Comparison of ENCODE assay signal across 11 cellular contexts in genomic region chr19:48615145-48616040, GRCh38. TPM values are rescaled to one million over a fixed set of nuclear protein-coding genes. Genes with fewer than 3 reads are reported as not detected.
DNase-seq lines count a peak whose midpoint lies in the region; ATAC-seq and TF ChIP-seq lines count a peak whose summit lies in the region.
"Had no signal": no experiment of that assay in that cellular context is flagged by ENCODE, and none has a peak within 500 bp of the region (broad histone marks: within the 10 kb centered on the region; RNA-seq: fewer than 3 reads in every experiment).

No MANE protein-coding gene starts in this region.

- DNase-seq in activated naive CD4-positive, alpha-beta T cell treated with anti-CD3 and anti-CD28 coated beads for 36 hours = no peak
- no peak for DNase-seq in activated naive CD4-positive, alpha-beta T cell treated with Interleukin-2 at 50 U/mL for 16 hours
- DNase-seq in type B pancreatic cell (ENCODE audit: extremely low spot score, unreplicated experiment) = no peak
- no peak for DNase-seq in NCI-H774 (lab: John Stamatoyannopoulos, UW)
- DNase-seq: AML-193, NCI-H446 had no signal

- H3K4me3 Mint-ChIP-seq in activated naive CD4-positive, alpha-beta T cell treated with anti-CD3 and anti-CD28 coated beads for 36 hours = peak overlapping the region; percentile 39
- H3K4me3 Mint-ChIP-seq in activated T-helper 17 cell treated with anti-CD3 and anti-CD28 coated beads, Interleukin-2, amount 50 U/mL, for 72 hours = peak overlapping the region; percentile 99
- H3K4me3 Mint-ChIP-seq in type B pancreatic cell = peak overlapping the region; percentile 68

- peaks cover 35% of the 10 kb centered on the region for H3K36me3 ChIP-seq in iPS-20b (ENCODE audit: insufficient read depth, low read depth, low read length)
- H3K36me3 ChIP-seq: ovary had no signal

- no peaks in the 10 kb centered on the region for H3K9me3 Mint-ChIP-seq in activated naive CD4-positive, alpha-beta T cell treated with anti-CD3 and anti-CD28 coated beads for 36 hours
- H3K9me3 Mint-ChIP-seq in activated T-helper 17 cell treated with anti-CD3 and anti-CD28 coated beads, Interleukin-2, amount 50 U/mL, for 72 hours = no peaks in the 10 kb centered on the region
- no peaks in the 10 kb centered on the region for H3K9me3 Mint-ChIP-seq in type B pancreatic cell

- no peaks in the 10 kb centered on the region for H3K9me3 ChIP-seq in iPS-20b (ENCODE audit: insufficient read depth, low read depth, low read length)
- H3K9me3 ChIP-seq: ovary had no signal

- no peaks in the 10 kb centered on the region for H3K27me3 Mint-ChIP-seq in activated naive CD4-positive, alpha-beta T cell treated with anti-CD3 and anti-CD28 coated beads for 36 hours (ENCODE audit: low read depth)
- H3K27me3 Mint-ChIP-seq in activated T-helper 17 cell treated with anti-CD3 and anti-CD28 coated beads, Interleukin-2, amount 50 U/mL, for 72 hours = no peaks in the 10 kb centered on the region
- H3K27me3 Mint-ChIP-seq in type B pancreatic cell = no peaks in the 10 kb centered on the region

- peaks cover 15% of the 10 kb centered on the region for H3K4me1 ChIP-seq in iPS-20b (ENCODE audit: insufficient read depth, low read length)

- ATAC-seq in activated T-helper 17 cell treated with anti-CD3 and anti-CD28 coated beads, Interleukin-2, amount 50 U/mL, for 72 hours (replicated peaks) = no peak
- ATAC-seq in GM19328 (IDR thresholded peaks at IDR 0.05; ENCODE audit: unreplicated experiment) (no peak), HG03520 (IDR thresholded peaks at IDR 0.05; ENCODE audit: unreplicated experiment) (no peak)

- peak overlapping the region; percentile 67 for H3K27ac ChIP-seq in iPS-20b (ENCODE audit: low read length)
- H3K27ac ChIP-seq: ovary had no signal

- CTCF ChIA-PET in activated naive CD4-positive, alpha-beta T cell treated with anti-CD3 and anti-CD28 coated beads for 36 hours (lab: Charles Lee) = no interaction called here

- no peak for TF ChIP-seq CTCF in type B pancreatic cell (conservative IDR thresholded peaks at IDR 0.05)

- peaks cover 48% of the 10 kb centered on the region for H3K36me3 Mint-ChIP-seq in activated naive CD4-positive, alpha-beta T cell treated with anti-CD3 and anti-CD28 coated beads for 36 hours (ENCODE audit: low read depth)
- H3K36me3 Mint-ChIP-seq in activated T-helper 17 cell treated with anti-CD3 and anti-CD28 coated beads, Interleukin-2, amount 50 U/mL, for 72 hours (ENCODE audit: low read depth) = peaks cover 65% of the 10 kb centered on the region
- H3K36me3 Mint-ChIP-seq in type B pancreatic cell = peaks cover 13% of the 10 kb centered on the region

- no peaks in the 10 kb centered on the region for H3K27me3 ChIP-seq in iPS-20b (ENCODE audit: insufficient read depth, low read length)
- H3K27me3 ChIP-seq: ovary had no signal

- H3K27ac Mint-ChIP-seq in activated naive CD4-positive, alpha-beta T cell treated with anti-CD3 and anti-CD28 coated beads for 36 hours = no peak overlapping the region
- H3K27ac Mint-ChIP-seq in activated T-helper 17 cell treated with anti-CD3 and anti-CD28 coated beads, Interleukin-2, amount 50 U/mL, for 72 hours = peak overlapping the region; percentile 41
- peak overlapping the region; percentile 82 for H3K27ac Mint-ChIP-seq in type B pancreatic cell

- intact Hi-C loops in activated naive CD4-positive, alpha-beta T cell treated with anti-CD3 and anti-CD28 coated beads for 36 hours (cut with micrococcal nuclease) = no loop called here

- peak overlapping the region; percentile 40; the same call in 1 of the 2 replicates for H3K4me3 ChIP-seq in iPS-20b (ENCODE audit: low read length)
- H3K4me3 ChIP-seq: ovary had no signal

- peak overlapping the region; percentile 74; the same call in 1 of the 2 replicates for H3K9ac ChIP-seq in iPS-20b (ENCODE audit: low read depth, low read length)

- H3K4me1 Mint-ChIP-seq in activated naive CD4-positive, alpha-beta T cell treated with anti-CD3 and anti-CD28 coated beads for 36 hours (ENCODE audit: low read depth) = peaks cover 32% of the 10 kb centered on the region
- H3K4me1 Mint-ChIP-seq in activated T-helper 17 cell treated with anti-CD3 and anti-CD28 coated beads, Interleukin-2, amount 50 U/mL, for 72 hours = peaks cover 5% of the 10 kb centered on the region
- H3K4me1 Mint-ChIP-seq in type B pancreatic cell (ENCODE audit: unreplicated experiment) = peaks cover 19% of the 10 kb centered on the region

RNA-seq across cellular contexts. Expression of gene FAM83E, which starts 0.5 kb away (rescaled TPM):
- 1 to 10 TPM; 2.0 TPM for total RNA-seq in activated naive CD4-positive, alpha-beta T cell treated with anti-CD3 and anti-CD28 coated beads for 36 hours
- total RNA-seq in activated T-helper 17 cell treated with anti-CD3 and anti-CD28 coated beads, Interleukin-2, amount 50 U/mL, for 72 hours = 1 to 10 TPM; 4.6 to 8.6 TPM
- 6.1 and 8.1 TPM in 2 replicates for total RNA-seq in type B pancreatic cell (ENCODE audit: low replicate concordance)

RNA-seq across cellular contexts. Expression of gene RPL18, which starts 3.6 kb away (rescaled TPM):
- 1,000 to 10,000 TPM; 2,373 to 2,473 TPM for total RNA-seq in activated naive CD4-positive, alpha-beta T cell treated with anti-CD3 and anti-CD28 coated beads for 36 hours
- total RNA-seq in activated T-helper 17 cell treated with anti-CD3 and anti-CD28 coated beads, Interleukin-2, amount 50 U/mL, for 72 hours = 1,000 to 10,000 TPM; 1,785 to 2,369 TPM
- 1,623 and 1,815 TPM in 2 replicates for total RNA-seq in type B pancreatic cell (ENCODE audit: low replicate concordance)

RNA-seq across cellular contexts. Expression of gene SPHK2, which starts 3.9 kb away (rescaled TPM):
- 10 to 100 TPM; 20.1 to 20.6 TPM for total RNA-seq in activated naive CD4-positive, alpha-beta T cell treated with anti-CD3 and anti-CD28 coated beads for 36 hours
- total RNA-seq in activated T-helper 17 cell treated with anti-CD3 and anti-CD28 coated beads, Interleukin-2, amount 50 U/mL, for 72 hours = 10 to 100 TPM; 31.3 to 49.3 TPM
- 44.0 and 47.1 TPM in 2 replicates for total RNA-seq in type B pancreatic cell (ENCODE audit: low replicate concordance)

RNA-seq across cellular contexts. Expression of gene SPACA4, which starts 8.9 kb away (rescaled TPM):
- total RNA-seq in activated naive CD4-positive, alpha-beta T cell treated with anti-CD3 and anti-CD28 coated beads for 36 hours = not detected
- not detected for total RNA-seq in activated T-helper 17 cell treated with anti-CD3 and anti-CD28 coated beads, Interleukin-2, amount 50 U/mL, for 72 hours
- total RNA-seq in type B pancreatic cell (ENCODE audit: low replicate concordance) = not detected in 2 replicates
- total RNA-seq: ovary had no signal

RNA-seq across cellular contexts. Expression of gene DBP, which starts 21.8 kb away (rescaled TPM):
- 1 to 10 TPM; 7.8 to 9.7 TPM for total RNA-seq in activated naive CD4-positive, alpha-beta T cell treated with anti-CD3 and anti-CD28 coated beads for 36 hours
- 1 to 10 TPM; 5.3 to 9.3 TPM for total RNA-seq in activated T-helper 17 cell treated with anti-CD3 and anti-CD28 coated beads, Interleukin-2, amount 50 U/mL, for 72 hours
- total RNA-seq in type B pancreatic cell (ENCODE audit: low replicate concordance) = 24.5 and 31.5 TPM in 2 replicates

Comparison
In these comparisons a context has a peak if more than half of its experiments do, and no peak if none do; other contexts are left out.
1. H3K4me3 Mint-ChIP-seq: peak in every context shown above with its lines; median percentile 99 in activated T-helper 17 cell treated with anti-CD3 and anti-CD28 coated beads, Interleukin-2, amount 50 U/mL, for 72 hours; 68 in type B pancreatic cell; 39 in activated naive CD4-positive, alpha-beta T cell treated with anti-CD3 and anti-CD28 coated beads for 36 hours.